In the genomic region with DNA sequence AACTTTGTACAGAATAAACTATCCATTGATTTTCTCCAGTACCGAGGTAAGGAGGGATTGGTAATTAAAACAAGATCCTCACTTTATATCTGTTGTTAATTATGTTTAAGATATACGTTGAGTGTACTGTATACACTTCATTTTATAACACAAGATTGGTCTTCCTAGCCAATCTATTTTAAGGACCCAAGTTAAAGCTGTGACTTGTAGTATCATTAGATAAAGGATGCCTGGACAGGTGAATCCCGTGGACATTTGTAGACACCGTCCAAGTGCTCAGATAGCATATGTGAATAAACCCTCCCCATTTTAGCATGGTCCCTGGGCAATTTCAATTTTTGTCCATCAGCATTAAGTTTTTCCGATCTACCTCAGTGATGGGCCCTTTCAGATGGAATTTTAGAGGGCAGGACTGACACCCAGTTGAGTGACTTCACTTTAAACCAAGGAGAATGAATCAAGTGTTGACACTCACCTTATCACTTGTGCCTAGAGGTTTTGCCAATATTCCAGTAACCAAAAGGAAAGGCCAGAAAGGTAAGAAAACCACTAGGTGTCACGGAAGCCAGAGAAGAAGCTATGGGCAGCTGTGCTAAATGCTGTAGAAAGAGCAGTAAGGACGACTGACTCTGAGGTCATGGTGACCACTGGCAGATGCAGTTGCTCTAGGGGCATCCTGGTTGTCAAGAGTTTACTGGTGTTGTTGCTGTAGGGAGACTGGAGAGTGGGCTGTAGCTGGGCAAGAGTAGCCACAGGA, we compare ENCODE assay signal across 1 cellular context.
TF ChIP-seq lines count a peak whose summit lies in the region.

No MANE protein-coding gene starts in this region.

TF ChIP-seq in HepG2, 621 proteins besides CTCF, POLR2A, EP300 and RAD21 (continued from another document and continues in another):
- TF ChIP-seq, protein P1, sequence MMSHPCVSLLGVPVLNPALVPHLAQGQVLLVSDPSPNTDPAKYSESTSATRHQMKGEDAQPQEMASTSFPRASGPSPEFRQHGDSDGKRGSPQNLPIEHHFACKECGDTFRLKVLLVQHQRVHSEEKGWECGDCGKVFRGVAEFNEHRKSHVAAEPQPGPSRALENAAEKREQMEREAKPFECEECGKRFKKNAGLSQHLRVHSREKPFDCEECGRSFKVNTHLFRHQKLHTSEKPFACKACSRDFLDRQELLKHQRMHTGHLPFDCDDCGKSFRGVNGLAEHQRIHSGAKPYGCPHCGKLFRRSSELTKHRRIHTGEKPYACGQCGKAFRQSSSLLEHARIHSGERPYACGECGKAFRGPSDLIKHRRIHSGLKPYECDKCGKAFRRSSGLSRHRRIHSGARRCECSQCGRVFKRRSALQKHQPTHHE (CRISPR knock-in tag; IDR thresholded peaks at IDR 0.05; ENCODE audit: borderline replicate concordance), result no peak; the same call in 1 of the 2 replicates
- TF ChIP-seq, protein P2, sequence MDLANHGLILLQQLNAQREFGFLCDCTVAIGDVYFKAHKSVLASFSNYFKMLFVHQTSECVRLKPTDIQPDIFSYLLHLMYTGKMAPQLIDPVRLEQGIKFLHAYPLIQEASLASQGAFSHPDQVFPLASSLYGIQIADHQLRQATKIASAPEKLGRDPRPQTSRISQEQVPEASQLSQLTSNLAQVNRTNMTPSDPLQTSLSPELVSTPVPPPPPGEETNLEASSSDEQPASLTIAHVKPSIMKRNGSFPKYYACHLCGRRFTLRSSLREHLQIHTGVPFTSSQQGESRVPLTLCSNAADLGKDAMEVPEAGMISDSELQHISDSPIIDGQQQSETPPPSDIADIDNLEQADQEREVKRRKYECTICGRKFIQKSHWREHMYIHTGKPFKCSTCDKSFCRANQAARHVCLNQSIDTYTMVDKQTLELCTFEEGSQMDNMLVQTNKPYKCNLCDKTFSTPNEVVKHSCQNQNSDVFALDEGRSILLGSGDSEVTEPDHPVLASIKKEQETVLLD (CRISPR knock-in tag; IDR thresholded peaks at IDR 0.05; ENCODE audit: low read depth), result peak; percentile 37; the same call in 1 of the 2 replicates
- no peak for TF ChIP-seq HNF4G (IDR thresholded peaks at IDR 0.05; ENCODE audit: borderline replicate concordance, low read depth, low read length)
- TF ChIP-seq HNF4G (CRISPR knock-in tag; IDR thresholded peaks at IDR 0.05; ENCODE audit: borderline replicate concordance, low read depth), result no peak
- TF ChIP-seq, protein P3, sequence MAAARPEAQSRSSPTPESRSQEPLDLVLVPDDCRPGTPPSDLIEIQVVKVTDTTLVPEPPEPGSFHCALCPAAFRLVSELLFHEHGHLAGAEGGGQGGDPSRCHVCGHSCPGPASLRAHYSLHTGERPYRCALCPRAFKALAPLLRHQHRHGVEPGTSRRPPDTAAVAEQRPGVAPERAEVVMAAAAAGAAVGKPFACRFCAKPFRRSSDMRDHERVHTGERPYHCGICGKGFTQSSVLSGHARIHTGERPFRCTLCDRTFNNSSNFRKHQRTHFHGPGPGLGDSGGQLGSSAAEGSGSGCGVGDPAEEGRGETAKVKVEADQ (CRISPR knock-in tag; IDR thresholded peaks at IDR 0.05; ENCODE audit: borderline replicate concordance), result no peak
- TF ChIP-seq, protein P4, sequence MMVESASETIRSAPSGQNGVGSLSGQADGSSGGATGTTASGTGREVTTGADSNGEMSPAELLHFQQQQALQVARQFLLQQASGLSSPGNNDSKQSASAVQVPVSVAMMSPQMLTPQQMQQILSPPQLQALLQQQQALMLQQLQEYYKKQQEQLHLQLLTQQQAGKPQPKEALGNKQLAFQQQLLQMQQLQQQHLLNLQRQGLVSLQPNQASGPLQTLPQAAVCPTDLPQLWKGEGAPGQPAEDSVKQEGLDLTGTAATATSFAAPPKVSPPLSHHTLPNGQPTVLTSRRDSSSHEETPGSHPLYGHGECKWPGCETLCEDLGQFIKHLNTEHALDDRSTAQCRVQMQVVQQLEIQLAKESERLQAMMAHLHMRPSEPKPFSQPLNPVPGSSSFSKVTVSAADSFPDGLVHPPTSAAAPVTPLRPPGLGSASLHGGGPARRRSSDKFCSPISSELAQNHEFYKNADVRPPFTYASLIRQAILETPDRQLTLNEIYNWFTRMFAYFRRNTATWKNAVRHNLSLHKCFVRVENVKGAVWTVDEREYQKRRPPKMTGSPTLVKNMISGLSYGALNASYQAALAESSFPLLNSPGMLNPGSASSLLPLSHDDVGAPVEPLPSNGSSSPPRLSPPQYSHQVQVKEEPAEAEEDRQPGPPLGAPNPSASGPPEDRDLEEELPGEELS (CRISPR knock-in tag; IDR thresholded peaks at IDR 0.05), result no peak
- TF ChIP-seq ZNF546 (CRISPR knock-in tag; conservative IDR thresholded peaks at IDR 0.05), result no peak
- no peak for TF ChIP-seq YEATS2 (CRISPR knock-in tag; IDR thresholded peaks at IDR 0.05; ENCODE audit: borderline replicate concordance)
- TF ChIP-seq KDM1A (CRISPR knock-in tag; IDR thresholded peaks at IDR 0.05), result no peak
- peak; percentile 15; the same call in 1 of the 2 replicates for TF ChIP-seq SMAD3 (CRISPR knock-in tag; IDR thresholded peaks at IDR 0.05)
- TF ChIP-seq RXRA (CRISPR knock-in tag; IDR thresholded peaks at IDR 0.05), result no peak
- TF ChIP-seq ZNF598 (CRISPR knock-in tag; IDR thresholded peaks at IDR 0.05; ENCODE audit: borderline replicate concordance), result no peak
- TF ChIP-seq CBX1 (IDR thresholded peaks at IDR 0.05; ENCODE audit: low read depth), result no peak
- no peak; the same call in 1 of the 2 replicates for TF ChIP-seq SAP130 (CRISPR knock-in tag; IDR thresholded peaks at IDR 0.05; ENCODE audit: low read depth)
- no peak for TF ChIP-seq RNF2 (conservative IDR thresholded peaks at IDR 0.05; ENCODE audit: low read depth)
- TF ChIP-seq NCOR1 (IDR thresholded peaks at IDR 0.05; ENCODE audit: borderline replicate concordance, low read length), result no peak
- TF ChIP-seq, protein P5, sequence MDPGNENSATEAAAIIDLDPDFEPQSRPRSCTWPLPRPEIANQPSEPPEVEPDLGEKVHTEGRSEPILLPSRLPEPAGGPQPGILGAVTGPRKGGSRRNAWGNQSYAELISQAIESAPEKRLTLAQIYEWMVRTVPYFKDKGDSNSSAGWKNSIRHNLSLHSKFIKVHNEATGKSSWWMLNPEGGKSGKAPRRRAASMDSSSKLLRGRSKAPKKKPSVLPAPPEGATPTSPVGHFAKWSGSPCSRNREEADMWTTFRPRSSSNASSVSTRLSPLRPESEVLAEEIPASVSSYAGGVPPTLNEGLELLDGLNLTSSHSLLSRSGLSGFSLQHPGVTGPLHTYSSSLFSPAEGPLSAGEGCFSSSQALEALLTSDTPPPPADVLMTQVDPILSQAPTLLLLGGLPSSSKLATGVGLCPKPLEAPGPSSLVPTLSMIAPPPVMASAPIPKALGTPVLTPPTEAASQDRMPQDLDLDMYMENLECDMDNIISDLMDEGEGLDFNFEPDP (CRISPR knock-in tag; conservative IDR thresholded peaks at IDR 0.05), result no peak
- TF ChIP-seq, protein P6, sequence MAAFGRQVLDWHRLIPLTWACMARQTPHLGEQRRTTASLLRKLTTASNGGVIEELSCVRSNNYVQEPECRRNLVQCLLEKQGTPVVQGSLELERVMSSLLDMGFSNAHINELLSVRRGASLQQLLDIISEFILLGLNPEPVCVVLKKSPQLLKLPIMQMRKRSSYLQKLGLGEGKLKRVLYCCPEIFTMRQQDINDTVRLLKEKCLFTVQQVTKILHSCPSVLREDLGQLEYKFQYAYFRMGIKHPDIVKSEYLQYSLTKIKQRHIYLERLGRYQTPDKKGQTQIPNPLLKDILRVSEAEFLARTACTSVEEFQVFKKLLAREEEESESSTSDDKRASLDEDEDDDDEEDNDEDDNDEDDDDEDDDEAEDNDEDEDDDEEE (CRISPR knock-in tag; IDR thresholded peaks at IDR 0.05), result no peak
- no peak for TF ChIP-seq KAT2B (IDR thresholded peaks at IDR 0.05; ENCODE audit: borderline replicate concordance, low read depth, low read length)
- TF ChIP-seq SYNCRIP (IDR thresholded peaks at IDR 0.05; ENCODE audit: insufficient read depth, low read depth, low read length), result no peak
- TF ChIP-seq, protein P7, sequence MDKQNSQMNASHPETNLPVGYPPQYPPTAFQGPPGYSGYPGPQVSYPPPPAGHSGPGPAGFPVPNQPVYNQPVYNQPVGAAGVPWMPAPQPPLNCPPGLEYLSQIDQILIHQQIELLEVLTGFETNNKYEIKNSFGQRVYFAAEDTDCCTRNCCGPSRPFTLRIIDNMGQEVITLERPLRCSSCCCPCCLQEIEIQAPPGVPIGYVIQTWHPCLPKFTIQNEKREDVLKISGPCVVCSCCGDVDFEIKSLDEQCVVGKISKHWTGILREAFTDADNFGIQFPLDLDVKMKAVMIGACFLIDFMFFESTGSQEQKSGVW (CRISPR knock-in tag; IDR thresholded peaks at IDR 0.05; ENCODE audit: borderline replicate concordance), result no peak
- TF ChIP-seq POLR2G (IDR thresholded peaks at IDR 0.05; ENCODE audit: low read depth, low read length), result peak; percentile 95
- no peak for TF ChIP-seq NFE2L1 (CRISPR knock-in tag; IDR thresholded peaks at IDR 0.05; ENCODE audit: borderline replicate concordance)
- TF ChIP-seq ZNF773 (CRISPR knock-in tag; IDR thresholded peaks at IDR 0.05; ENCODE audit: borderline replicate concordance), result no peak
- no peak for TF ChIP-seq MAFG (CRISPR knock-in tag; IDR thresholded peaks at IDR 0.05)
- TF ChIP-seq, protein P8, sequence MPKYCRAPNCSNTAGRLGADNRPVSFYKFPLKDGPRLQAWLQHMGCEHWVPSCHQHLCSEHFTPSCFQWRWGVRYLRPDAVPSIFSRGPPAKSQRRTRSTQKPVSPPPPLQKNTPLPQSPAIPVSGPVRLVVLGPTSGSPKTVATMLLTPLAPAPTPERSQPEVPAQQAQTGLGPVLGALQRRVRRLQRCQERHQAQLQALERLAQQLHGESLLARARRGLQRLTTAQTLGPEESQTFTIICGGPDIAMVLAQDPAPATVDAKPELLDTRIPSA (CRISPR knock-in tag; IDR thresholded peaks at IDR 0.05; ENCODE audit: borderline replicate concordance), result no peak; the same call in 1 of the 2 replicates
- 0 out of 2 replicates have a peak, but pooled peaks have one; percentile 42 for TF ChIP-seq ZNF616 (CRISPR knock-in tag; IDR thresholded peaks at IDR 0.05; ENCODE audit: low read depth)
- TF ChIP-seq PAF1 (CRISPR knock-in tag; IDR thresholded peaks at IDR 0.05), result peak; percentile 99
- TF ChIP-seq, protein P9, sequence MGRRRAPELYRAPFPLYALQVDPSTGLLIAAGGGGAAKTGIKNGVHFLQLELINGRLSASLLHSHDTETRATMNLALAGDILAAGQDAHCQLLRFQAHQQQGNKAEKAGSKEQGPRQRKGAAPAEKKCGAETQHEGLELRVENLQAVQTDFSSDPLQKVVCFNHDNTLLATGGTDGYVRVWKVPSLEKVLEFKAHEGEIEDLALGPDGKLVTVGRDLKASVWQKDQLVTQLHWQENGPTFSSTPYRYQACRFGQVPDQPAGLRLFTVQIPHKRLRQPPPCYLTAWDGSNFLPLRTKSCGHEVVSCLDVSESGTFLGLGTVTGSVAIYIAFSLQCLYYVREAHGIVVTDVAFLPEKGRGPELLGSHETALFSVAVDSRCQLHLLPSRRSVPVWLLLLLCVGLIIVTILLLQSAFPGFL (CRISPR knock-in tag; IDR thresholded peaks at IDR 0.05), result no peak
- TF ChIP-seq, protein P10, sequence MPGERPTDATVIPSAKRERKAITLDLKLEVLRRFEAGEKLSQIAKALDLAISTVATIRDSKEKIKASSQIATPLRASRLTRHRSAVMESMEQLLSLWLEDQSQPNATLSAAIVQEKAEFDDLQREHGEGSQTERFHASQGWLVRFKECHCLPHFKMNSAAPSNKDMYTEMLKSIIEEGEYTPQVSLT (CRISPR knock-in tag; IDR thresholded peaks at IDR 0.05; ENCODE audit: borderline replicate concordance, low read depth), result no peak
- no peak for TF ChIP-seq MAZ (IDR thresholded peaks at IDR 0.05; ENCODE audit: borderline replicate concordance, low read depth, low read length)
- TF ChIP-seq MAZ (CRISPR knock-in tag; IDR thresholded peaks at IDR 0.05; ENCODE audit: low read depth), result no peak
- TF ChIP-seq HNRNPK (IDR thresholded peaks at IDR 0.05; ENCODE audit: low read depth, low read length, poor library complexity, severe bottlenecking), result no peak
- TF ChIP-seq CAMTA2 (CRISPR knock-in tag; IDR thresholded peaks at IDR 0.05; ENCODE audit: borderline replicate concordance), result no peak
- TF ChIP-seq ZNF143 (CRISPR knock-in tag; IDR thresholded peaks at IDR 0.05), result no peak
- TF ChIP-seq ZNF431 (CRISPR knock-in tag; IDR thresholded peaks at IDR 0.05; ENCODE audit: borderline replicate concordance, low read depth), result peak; percentile 75; the same call in 1 of the 2 replicates
- TF ChIP-seq ZNF501 (CRISPR knock-in tag; IDR thresholded peaks at IDR 0.05), result no peak; the same call in 1 of the 2 replicates
- TF ChIP-seq, protein P11, sequence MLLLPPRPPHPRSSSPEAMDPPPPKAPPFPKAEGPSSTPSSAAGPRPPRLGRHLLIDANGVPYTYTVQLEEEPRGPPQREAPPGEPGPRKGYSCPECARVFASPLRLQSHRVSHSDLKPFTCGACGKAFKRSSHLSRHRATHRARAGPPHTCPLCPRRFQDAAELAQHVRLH (CRISPR knock-in tag; IDR thresholded peaks at IDR 0.05; ENCODE audit: borderline replicate concordance, low read depth), result no peak
- no peak for TF ChIP-seq CC2D1A (CRISPR knock-in tag; IDR thresholded peaks at IDR 0.05)
- TF ChIP-seq, protein P12, sequence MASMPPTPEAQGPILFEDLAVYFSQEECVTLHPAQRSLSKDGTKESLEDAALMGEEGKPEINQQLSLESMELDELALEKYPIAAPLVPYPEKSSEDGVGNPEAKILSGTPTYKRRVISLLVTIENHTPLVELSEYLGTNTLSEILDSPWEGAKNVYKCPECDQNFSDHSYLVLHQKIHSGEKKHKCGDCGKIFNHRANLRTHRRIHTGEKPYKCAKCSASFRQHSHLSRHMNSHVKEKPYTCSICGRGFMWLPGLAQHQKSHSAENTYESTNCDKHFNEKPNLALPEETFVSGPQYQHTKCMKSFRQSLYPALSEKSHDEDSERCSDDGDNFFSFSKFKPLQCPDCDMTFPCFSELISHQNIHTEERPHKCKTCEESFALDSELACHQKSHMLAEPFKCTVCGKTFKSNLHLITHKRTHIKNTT (CRISPR knock-in tag; IDR thresholded peaks at IDR 0.05), result no peak
- no peak for TF ChIP-seq JUN (CRISPR knock-in tag; IDR thresholded peaks at IDR 0.05)
- no peak for TF ChIP-seq MLLT10 (CRISPR knock-in tag; IDR thresholded peaks at IDR 0.05)
- no peak for TF ChIP-seq JUND (CRISPR knock-in tag; IDR thresholded peaks at IDR 0.05)
- TF ChIP-seq PITX1 (CRISPR knock-in tag; IDR thresholded peaks at IDR 0.05), result no peak
- TF ChIP-seq KLF13 (CRISPR knock-in tag; IDR thresholded peaks at IDR 0.05), result no peak
